9 cellular contexts compared by ENCODE assay signal in genomic region chr5:159061186-159061796, GRCh38. TPM values are rescaled to one million over a fixed set of nuclear protein-coding genes. Genes with fewer than 3 reads are reported as not detected.
DNase-seq lines count a peak whose midpoint lies in the region; ATAC-seq, FAIRE-seq and TF ChIP-seq lines count a peak whose summit lies in the region.
"Had no signal": no experiment of that assay in that cellular context is flagged by ENCODE, and none has a peak within 500 bp of the region (broad histone marks: within the 10 kb centered on the region; RNA-seq: fewer than 3 reads in every experiment).

No MANE protein-coding gene starts in this region.

- H3K4me1 ChIP-seq in OCI-LY1 (ENCODE audit: insufficient read depth, low read length, severe bottlenecking) (peaks cover 100% of the 10 kb centered on the region), esophagus muscularis mucosa (peaks cover 8 to 29% (median 16%) of the 10 kb centered on the region in 4 donors)

- POLR2A ChIA-PET in AG04450 (lab: Yijun Ruan, JAX): interaction anchor here (0.7 kb wide), 2 partner anchors 22 to 75 kb away, joined by 4 read pairs; no protein-coding TSS in a partner anchor

- no peaks in the 10 kb centered on the region for H3K9me2 ChIP-seq in OCI-LY1 (ENCODE audit: low read depth, low read length)

- H3K36me3 Mint-ChIP-seq in neural crest cell (ENCODE audit: low read depth): no peaks in the 10 kb centered on the region
- no peaks in the 10 kb centered on the region for H3K36me3 Mint-ChIP-seq in activated naive CD8-positive, alpha-beta T cell treated with anti-CD3 and anti-CD28 coated beads, Interleukin-2, amount 50 U/mL, for 24 hours (ENCODE audit: low read depth)

- peaks cover 4% of the 10 kb centered on the region; the same call in 1 of the 2 replicates for H3K79me2 ChIP-seq in OCI-LY1 (ENCODE audit: insufficient read depth, low read length)

- H3K4me2 ChIP-seq in OCI-LY1 (ENCODE audit: low read length): peak overlapping the region; percentile 34; the same call in 1 of the 2 replicates

- H3K4me3 Mint-ChIP-seq in neural crest cell: peak overlapping the region; percentile 77
- H3K4me3 Mint-ChIP-seq in activated naive CD8-positive, alpha-beta T cell treated with anti-CD3 and anti-CD28 coated beads, Interleukin-2, amount 50 U/mL, for 24 hours: no peak overlapping the region

- H3K9me3 Mint-ChIP-seq in neural crest cell: no peaks in the 10 kb centered on the region
- no peaks in the 10 kb centered on the region for H3K9me3 Mint-ChIP-seq in activated naive CD8-positive, alpha-beta T cell treated with anti-CD3 and anti-CD28 coated beads, Interleukin-2, amount 50 U/mL, for 24 hours

- intact Hi-C loops in esophagus muscularis mucosa (cut with DNase I): no loop called here

- H3F3A ChIP-seq in OCI-LY1 (ENCODE audit: insufficient read depth, low read length): no peaks in the 10 kb centered on the region

- no peak for ATAC-seq in activated naive CD8-positive, alpha-beta T cell treated with anti-CD3 and anti-CD28 coated beads, Interleukin-2, amount 50 U/mL, for 24 hours
- no peak for ATAC-seq in HG03439 (IDR thresholded peaks at IDR 0.05; ENCODE audit: unreplicated experiment)

- no peaks in the 10 kb centered on the region for H4K20me1 ChIP-seq in OCI-LY1 (ENCODE audit: insufficient read depth, low read length)

- WGBS in esophagus muscularis mucosa: 19% methylated on average over 15 of the region's 15 CpGs

- H3K36me3 ChIP-seq in OCI-LY1 (ENCODE audit: insufficient read depth, low read length) (no peaks in the 10 kb centered on the region; the same call in 1 of the 2 replicates), esophagus muscularis mucosa (no peaks in the 10 kb centered on the region)

- H3K4me3 ChIP-seq in AG04450 (ENCODE audit: low read depth, low read length) (peak overlapping the region; percentile 40), OCI-LY1 (ENCODE audit: low read depth, low read length, poor library complexity, severe bottlenecking) (no peak overlapping the region), esophagus muscularis mucosa (peak overlapping the region; percentile 23 to 38 (median 26))

- no peak overlapping the region for H2AFZ ChIP-seq in OCI-LY1 (ENCODE audit: low read length)

- CTCF ChIA-PET in AG04450 (lab: Charles Lee): interaction anchor here (0.7 to 1.7 kb wide), 8 partner anchors 12 to 886 kb away, joined by 3 to 4 read pairs (median 4); no protein-coding TSS in a partner anchor

- H3K9me3 ChIP-seq in AG04450 (ENCODE audit: control insufficient read depth, insufficient read depth, low read length) (no peaks in the 10 kb centered on the region), OCI-LY1 (ENCODE audit: low read length) (no peaks in the 10 kb centered on the region), esophagus muscularis mucosa (no peaks in the 10 kb centered on the region)

- TF ChIP-seq CTCF in AG04450 (IDR thresholded peaks at IDR 0.05; ENCODE audit: low read depth, low read length) (no peak), OCI-LY1 (IDR thresholded peaks at IDR 0.05; ENCODE audit: low read length) (no peak), esophagus muscularis mucosa (IDR thresholded peaks at IDR 0.05) (no peak), neural crest cell (conservative IDR thresholded peaks at IDR 0.05) (no peak)

- H3K27ac ChIP-seq in AG04450 (ENCODE audit: low read depth, low read length) (no peak overlapping the region), OCI-LY1 (ENCODE audit: low read depth, low read length, poor library complexity, severe bottlenecking) (peak overlapping the region; percentile 61), esophagus muscularis mucosa (replicated peaks in 1 of 4) (peak overlapping the region; percentile 61 to 71 (median 66))

- no peak for FAIRE-seq in GM12891 (lab: Jason Lieb, UNC)

- H3K27me3 ChIP-seq in AG04450 (ENCODE audit: control insufficient read depth, insufficient read depth, low read length) (no peaks in the 10 kb centered on the region), OCI-LY1 (ENCODE audit: insufficient read depth, low read length) (no peaks in the 10 kb centered on the region), esophagus muscularis mucosa (peaks cover 0 to 29% (median 0%) of the 10 kb centered on the region in 4 donors)

- H3K27ac Mint-ChIP-seq in neural crest cell (ENCODE audit: unreplicated experiment): peak overlapping the region; percentile 96
- H3K27ac Mint-ChIP-seq in activated naive CD8-positive, alpha-beta T cell treated with anti-CD3 and anti-CD28 coated beads, Interleukin-2, amount 50 U/mL, for 24 hours: no peak overlapping the region

- no peaks in the 10 kb centered on the region for H3K27me3 Mint-ChIP-seq in neural crest cell (ENCODE audit: low read depth)
- peaks cover 25% of the 10 kb centered on the region for H3K27me3 Mint-ChIP-seq in activated naive CD8-positive, alpha-beta T cell treated with anti-CD3 and anti-CD28 coated beads, Interleukin-2, amount 50 U/mL, for 24 hours

- TF ChIP-seq POLR2A in esophagus muscularis mucosa (IDR thresholded peaks at IDR 0.05; ENCODE audit: low read depth): no peak
- TF ChIP-seq POLR2A in GM12891 (IDR thresholded peaks at IDR 0.05; ENCODE audit: low read depth, low read length): no peak

- H3K4me1 Mint-ChIP-seq in neural crest cell: peaks cover 72% of the 10 kb centered on the region
- peaks cover 5% of the 10 kb centered on the region for H3K4me1 Mint-ChIP-seq in activated naive CD8-positive, alpha-beta T cell treated with anti-CD3 and anti-CD28 coated beads, Interleukin-2, amount 50 U/mL, for 24 hours

- DNase-seq in AG04450 (ENCODE audit: low read depth, low spot score): no peak
- no peak for DNase-seq in esophagus muscularis mucosa (ENCODE audit: extremely low spot score)
- DNase-seq in neural crest cell (ENCODE audit: low read depth, low spot score): peak; percentile 39
- no peak for DNase-seq in activated naive CD8-positive, alpha-beta T cell treated with anti-CD3 and anti-CD28 coated beads, Interleukin-2, amount 50 U/mL, for 24 hours
- DNase-seq in GM12891 (ENCODE audit: insufficient read length, low spot score): no peak
- DNase-seq in T-helper 9 cell: no peak
- DNase-seq: SW 1271 had no signal

- no peak for TF ChIP-seq EP300 in esophagus muscularis mucosa (IDR thresholded peaks at IDR 0.05)

- H3K9ac ChIP-seq in OCI-LY1 (ENCODE audit: low read length): no peak overlapping the region

TF ChIP-seq in GM12891, 5 proteins besides CTCF, POLR2A, EP300 and RAD21:
- TF ChIP-seq POU2F2 (IDR thresholded peaks at IDR 0.05; ENCODE audit: low read depth, low read length) (no peak), SPI1 (IDR thresholded peaks at IDR 0.05; ENCODE audit: low read depth, low read length) (no peak), POLR2AphosphoS5 (IDR thresholded peaks at IDR 0.05; ENCODE audit: low read depth, low read length) (no peak), PAX5 (IDR thresholded peaks at IDR 0.05; ENCODE audit: insufficient read depth, low read length, severe bottlenecking) (no peak)

RNA-seq across cellular contexts. Expression of gene EBF1, which starts 38.4 kb away (rescaled TPM):
- 0.51 and 0.79 TPM in 2 replicates for polyA plus RNA-seq in AG04450 (2011; rRNA removed)
- polyA minus RNA-seq in AG04450 (2011; rRNA and poly(A)+ RNA removed): 2.0 and 3.2 TPM in 2 replicates
- total RNA-seq in esophagus muscularis mucosa: 10 to 100 TPM; 15.8 to 26.7 (median 21.6) TPM
- total RNA-seq in neural crest cell: 12.6 and 14.8 TPM in 2 replicates
- 2.8 TPM for polyA plus RNA-seq in GM12891 (2012; ENCODE audit: low read depth, missing spikeins)
